8 cellular contexts compared by ENCODE assay signal in genomic region chr13:110138700-110139036, GRCh38.
DNase-seq lines count a peak whose midpoint lies in the region; ATAC-seq and TF ChIP-seq lines count a peak whose summit lies in the region.

No MANE protein-coding gene starts in this region.

- POLR2A ChIA-PET in RWPE1 (lab: Yijun Ruan, JAX; ENCODE audit: low non-redundant PET): no interaction called here

- H3K4me3 ChIP-seq in foreskin fibroblast (ENCODE audit: low read depth in 1 of 2, low read length in 2 of 2) (peak overlapping the region; percentile 60 to 75), sigmoid colon (peak overlapping the region; percentile 39 to 59 (median 58))

- peaks cover 0 to 20% (median 16%) of the 10 kb centered on the region in 4 donors for H3K4me1 ChIP-seq in sigmoid colon

- CTCF ChIA-PET in RWPE1 (lab: Yijun Ruan, JAX): interaction anchor here (0.7 kb wide), 2 partner anchors 82 to 274 kb away, joined by 3 to 4 read pairs; no protein-coding TSS in a partner anchor

- TF ChIP-seq EP300 in sigmoid colon (IDR thresholded peaks at IDR 0.05): no peak

- peak; percentile 1 for ATAC-seq in GM18909 (IDR thresholded peaks at IDR 0.05; ENCODE audit: poor library complexity, unreplicated experiment)

- intact Hi-C loops in sigmoid colon (cut with DNase I): loop anchor here (5.0 kb wide), 2 partner anchors 991 to 1181 kb away; no protein-coding TSS in a partner anchor
- intact Hi-C loops in posterior cingulate gyrus (cut with DNase I): no loop called here

- TF ChIP-seq POLR2A in sigmoid colon (IDR thresholded peaks at IDR 0.05): no peak

- H3K27ac ChIP-seq in RWPE1 (peak overlapping the region; percentile 73), sigmoid colon (peak overlapping the region; percentile 42 to 76 (median 58))

- H3K36me3 ChIP-seq in sigmoid colon: no peaks in the 10 kb centered on the region

- 35 to 45% methylated on average over 8 of the region's 8 CpGs for WGBS in sigmoid colon, 2 donors

- TF ChIP-seq CTCF in RWPE1 (conservative IDR thresholded peaks at IDR 0.05; ENCODE audit: low read depth) (no peak), foreskin fibroblast (IDR thresholded peaks at IDR 0.05; ENCODE audit: low read depth, low read length) (no peak), sigmoid colon (IDR thresholded peaks at IDR 0.05) (no peak)

- H3K27me3 ChIP-seq in sigmoid colon: no peaks in the 10 kb centered on the region

- DNase-seq in RWPE1 (ENCODE audit: low spot score) (no peak), foreskin fibroblast (no peak), sigmoid colon (no peak), NCI-H748 treated with DMSO at 0.1 percent for 48 hours (lab: John Stamatoyannopoulos, UW) (no peak), posterior cingulate gyrus (no peak), NCI-H187 treated with DMSO at 0.1 percent for 48 hours (lab: John Stamatoyannopoulos, UW) (no peak)
- no peak for DNase-seq in activated CD8-positive, alpha-beta memory T cell treated with anti-CD3 and anti-CD28 coated beads for 24 hours

- no peaks in the 10 kb centered on the region for H3K9me3 ChIP-seq in sigmoid colon
